Comparison of ENCODE assay signal across 1 cellular context in genomic region chr9:16268037-16269010, GRCh38.
TF ChIP-seq lines count a peak whose summit lies in the region.

No MANE protein-coding gene starts in this region.

TF ChIP-seq in SK-N-SH, 30 proteins besides CTCF, POLR2A, EP300 and RAD21 (continued from another document):
- TF ChIP-seq USF2 (IDR thresholded peaks at IDR 0.05; ENCODE audit: borderline replicate concordance, low read depth, low read length): no peak
- no peak for TF ChIP-seq FOSL2 (IDR thresholded peaks at IDR 0.05; ENCODE audit: borderline replicate concordance, low read depth)
- TF ChIP-seq, protein P1, sequence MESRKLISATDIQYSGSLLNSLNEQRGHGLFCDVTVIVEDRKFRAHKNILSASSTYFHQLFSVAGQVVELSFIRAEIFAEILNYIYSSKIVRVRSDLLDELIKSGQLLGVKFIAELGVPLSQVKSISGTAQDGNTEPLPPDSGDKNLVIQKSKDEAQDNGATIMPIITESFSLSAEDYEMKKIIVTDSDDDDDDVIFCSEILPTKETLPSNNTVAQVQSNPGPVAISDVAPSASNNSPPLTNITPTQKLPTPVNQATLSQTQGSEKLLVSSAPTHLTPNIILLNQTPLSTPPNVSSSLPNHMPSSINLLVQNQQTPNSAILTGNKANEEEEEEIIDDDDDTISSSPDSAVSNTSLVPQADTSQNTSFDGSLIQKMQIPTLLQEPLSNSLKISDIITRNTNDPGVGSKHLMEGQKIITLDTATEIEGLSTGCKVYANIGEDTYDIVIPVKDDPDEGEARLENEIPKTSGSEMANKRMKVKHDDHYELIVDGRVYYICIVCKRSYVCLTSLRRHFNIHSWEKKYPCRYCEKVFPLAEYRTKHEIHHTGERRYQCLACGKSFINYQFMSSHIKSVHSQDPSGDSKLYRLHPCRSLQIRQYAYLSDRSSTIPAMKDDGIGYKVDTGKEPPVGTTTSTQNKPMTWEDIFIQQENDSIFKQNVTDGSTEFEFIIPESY (IDR thresholded peaks at IDR 0.05; ENCODE audit: borderline replicate concordance, low read depth): no peak
- peak; percentile 95 for TF ChIP-seq FOXJ3 (CRISPR knock-in tag; IDR thresholded peaks at IDR 0.05)
- no peak; the same call in 1 of the 2 replicates for TF ChIP-seq SMC3 (IDR thresholded peaks at IDR 0.05; ENCODE audit: low read depth, low read length)
- TF ChIP-seq, protein P2, sequence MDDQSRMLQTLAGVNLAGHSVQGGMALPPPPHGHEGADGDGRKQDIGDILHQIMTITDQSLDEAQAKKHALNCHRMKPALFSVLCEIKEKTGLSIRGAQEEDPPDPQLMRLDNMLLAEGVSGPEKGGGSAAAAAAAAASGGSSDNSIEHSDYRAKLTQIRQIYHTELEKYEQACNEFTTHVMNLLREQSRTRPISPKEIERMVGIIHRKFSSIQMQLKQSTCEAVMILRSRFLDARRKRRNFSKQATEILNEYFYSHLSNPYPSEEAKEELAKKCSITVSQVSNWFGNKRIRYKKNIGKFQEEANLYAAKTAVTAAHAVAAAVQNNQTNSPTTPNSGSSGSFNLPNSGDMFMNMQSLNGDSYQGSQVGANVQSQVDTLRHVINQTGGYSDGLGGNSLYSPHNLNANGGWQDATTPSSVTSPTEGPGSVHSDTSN (IDR thresholded peaks at IDR 0.05): no peak
- peak; percentile 82 for TF ChIP-seq TEAD4 (IDR thresholded peaks at IDR 0.05; ENCODE audit: borderline replicate concordance, insufficient read depth)
- no peak for TF ChIP-seq EZH2phosphoT487 (IDR thresholded peaks at IDR 0.05; ENCODE audit: borderline replicate concordance, low read depth)
- TF ChIP-seq ELF1 (IDR thresholded peaks at IDR 0.05): no peak
- TF ChIP-seq MXI1 (IDR thresholded peaks at IDR 0.05; ENCODE audit: low read depth, low read length): peak; percentile 20
- TF ChIP-seq RCOR1 (IDR thresholded peaks at IDR 0.05; ENCODE audit: low read length): peak; percentile 99
- no peak for TF ChIP-seq FOXM1 (IDR thresholded peaks at IDR 0.05; ENCODE audit: low read depth)
- TF ChIP-seq POLR2AphosphoS5 (IDR thresholded peaks at IDR 0.05; ENCODE audit: low read depth, low read length): peak; percentile 33
- TF ChIP-seq TCF12 (IDR thresholded peaks at IDR 0.05): peak; percentile 64
- no peak for TF ChIP-seq NRF1 (IDR thresholded peaks at IDR 0.05; ENCODE audit: low read depth, low read length)
- no peak for TF ChIP-seq MEF2A (IDR thresholded peaks at IDR 0.05; ENCODE audit: borderline replicate concordance, low read depth)
- TF ChIP-seq, protein P3, sequence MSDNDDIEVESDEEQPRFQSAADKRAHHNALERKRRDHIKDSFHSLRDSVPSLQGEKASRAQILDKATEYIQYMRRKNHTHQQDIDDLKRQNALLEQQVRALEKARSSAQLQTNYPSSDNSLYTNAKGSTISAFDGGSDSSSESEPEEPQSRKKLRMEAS (IDR thresholded peaks at IDR 0.05; ENCODE audit: low read depth): 0 out of 2 replicates have a peak, but pooled peaks have one; percentile 14
- TF ChIP-seq SIN3A (IDR thresholded peaks at IDR 0.05; ENCODE audit: borderline replicate concordance, low read depth, low read length): no peak
- no peak for TF ChIP-seq NFIC (IDR thresholded peaks at IDR 0.05; ENCODE audit: borderline replicate concordance)
TF ChIP-seq in SK-N-SH: peak in this region for 8.
